ENCODE assay signal across 11 cellular contexts in genomic region chr14:75497191-75497590, GRCh38. TPM values are rescaled to one million over a fixed set of nuclear protein-coding genes. Genes with fewer than 3 reads are reported as not detected.
A peak's percentile ranks its signal among the peaks of the same experiment; 100 is the strongest.
DNase-seq lines count a peak whose midpoint lies in the region; ATAC-seq and TF ChIP-seq lines count a peak whose summit lies in the region.
"Had no signal": no experiment of that assay in that cellular context is flagged by ENCODE, and none has a peak within 500 bp of the region (broad histone marks: within the 10 kb centered on the region; RNA-seq: fewer than 3 reads in every experiment).

No MANE protein-coding gene starts in this region.

- H3K9me3 Mint-ChIP-seq in activated T-cell treated with anti-CD3 and anti-CD28 coated beads, Interleukin-2, amount 50 U/mL, for 24 hours = peaks cover 6% of the 10 kb centered on the region
- H3K9me3 Mint-ChIP-seq in stimulated activated naive B cell treated with anti-CD40 and anti-IgM and Interleukin-4, amounts not matched to agents 10 μg/mL and 1 μg/mL and 100 μg/mL, for 72 hours = peaks cover 0 to 4% of the 10 kb centered on the region in 2 donors
- H3K9me3 Mint-ChIP-seq: mesothelial cell of epicardium had no signal

- POLR2A ChIA-PET in OCI-LY7 (lab: Charles Lee) = interaction anchor here (0.6 to 0.9 kb wide), 2 partner anchors 60 to 377 kb away, joined by 3 to 4 read pairs; no protein-coding TSS in a partner anchor

- DNase-seq in activated T-cell treated with anti-CD3 and anti-CD28 coated beads, Interleukin-2, amount 50 U/mL, for 24 hours = no peak
- DNase-seq in activated T-cell treated with anti-CD3 and anti-CD28 coated beads for 4 hours = no peak
- peak; percentile 60 to 68 for DNase-seq in activated T-cell treated with anti-CD3 and anti-CD28 coated beads, Interleukin-2, amount 50 U/mL, for 48 hours
- DNase-seq in stimulated activated naive B cell treated with anti-CD40 and anti-IgM and Interleukin-4, amounts not matched to agents 10 μg/mL and 1 μg/mL and 100 μg/mL, for 72 hours = peak; percentile 73
- DNase-seq in OCI-LY7 (ENCODE audit: low spot score) = no peak
- DNase-seq in COLO829 (ENCODE audit: low spot score) = no peak
- DNase-seq: upper lobe of left lung had no signal

- CTCF ChIA-PET in OCI-LY7 (lab: Charles Lee; ENCODE audit: unreplicated experiment) = no interaction called here

- H3K9me2 ChIP-seq in OCI-LY7 (ENCODE audit: insufficient read depth, low read length) = no peaks in the 10 kb centered on the region

- no peaks in the 10 kb centered on the region for H3K9me3 ChIP-seq in OCI-LY7 (ENCODE audit: low read length)
- H3K9me3 ChIP-seq: HAP-1, upper lobe of left lung had no signal

- no peaks in the 10 kb centered on the region for H3K36me3 ChIP-seq in OCI-LY7 (ENCODE audit: insufficient read depth, low read length)
- H3K36me3 ChIP-seq: HAP-1, upper lobe of left lung had no signal

- H3K4me3 Mint-ChIP-seq in activated T-cell treated with anti-CD3 and anti-CD28 coated beads, Interleukin-2, amount 50 U/mL, for 24 hours = peak overlapping the region; percentile 42
- H3K4me3 Mint-ChIP-seq in stimulated activated naive B cell treated with anti-CD40 and anti-IgM and Interleukin-4, amounts not matched to agents 10 μg/mL and 1 μg/mL and 100 μg/mL, for 72 hours = peak overlapping the region; percentile 34 to 69
- H3K4me3 Mint-ChIP-seq: mesothelial cell of epicardium had no signal

- H3K4me3 ChIP-seq in OCI-LY7 (ENCODE audit: low read depth, low read length, poor library complexity, severe bottlenecking) = no peak overlapping the region
- H3K4me3 ChIP-seq: HAP-1, upper lobe of left lung had no signal

- H3K4me2 ChIP-seq in OCI-LY7 (ENCODE audit: low read length) = no peak overlapping the region

- no peaks in the 10 kb centered on the region for H3K36me3 Mint-ChIP-seq in activated T-cell treated with anti-CD3 and anti-CD28 coated beads, Interleukin-2, amount 50 U/mL, for 24 hours (ENCODE audit: low read depth)
- peaks cover 5% of the 10 kb centered on the region in 2 donors for H3K36me3 Mint-ChIP-seq in stimulated activated naive B cell treated with anti-CD40 and anti-IgM and Interleukin-4, amounts not matched to agents 10 μg/mL and 1 μg/mL and 100 μg/mL, for 72 hours
- H3K36me3 Mint-ChIP-seq: mesothelial cell of epicardium had no signal

- H3K4me1 ChIP-seq in OCI-LY7 (ENCODE audit: insufficient read depth, low read length, poor library complexity, severe bottlenecking) = peaks cover 12% of the 10 kb centered on the region
- H3K4me1 ChIP-seq: HAP-1 had no signal

- no peak for TF ChIP-seq CTCF in OCI-LY7 (conservative IDR thresholded peaks at IDR 0.05; ENCODE audit: low read length)

- H3K79me2 ChIP-seq in OCI-LY7 (ENCODE audit: insufficient read depth, low read depth, low read length) = no peaks in the 10 kb centered on the region

- intact Hi-C loops in OCI-LY7 (cut with micrococcal nuclease; ENCODE audit: unreplicated experiment) = no loop called here

- no peak overlapping the region for H2AFZ ChIP-seq in OCI-LY7 (ENCODE audit: low read length)

- peak overlapping the region; percentile 88 for H3K27ac Mint-ChIP-seq in activated T-cell treated with anti-CD3 and anti-CD28 coated beads, Interleukin-2, amount 50 U/mL, for 24 hours
- H3K27ac Mint-ChIP-seq in stimulated activated naive B cell treated with anti-CD40 and anti-IgM and Interleukin-4, amounts not matched to agents 10 μg/mL and 1 μg/mL and 100 μg/mL, for 72 hours = peak overlapping the region; percentile 85
- H3K27ac Mint-ChIP-seq: mesothelial cell of epicardium had no signal

- BruUV-seq in OCI-LY7 (replicated peaks; lab: Mats Ljungman, UMichigan) = no TSS peak

- ATAC-seq in HG03196 (IDR thresholded peaks at IDR 0.05; ENCODE audit: unreplicated experiment) = peak; percentile 43
- ATAC-seq in stimulated activated naive B cell treated with anti-CD40 and anti-IgM and Interleukin-4, amounts not matched to agents 10 μg/mL and 1 μg/mL and 100 μg/mL, for 72 hours (replicated peaks) = peak; percentile 82 to 87
- no peak for ATAC-seq in HG03135 (IDR thresholded peaks at IDR 0.05; ENCODE audit: unreplicated experiment)

- no peak overlapping the region for H3K27ac ChIP-seq in OCI-LY7 (ENCODE audit: low read depth, low read length, poor library complexity, severe bottlenecking)
- H3K27ac ChIP-seq: upper lobe of left lung had no signal

- H3K4me1 Mint-ChIP-seq in activated T-cell treated with anti-CD3 and anti-CD28 coated beads, Interleukin-2, amount 50 U/mL, for 24 hours (ENCODE audit: low read depth) = peaks cover 64% of the 10 kb centered on the region
- H3K4me1 Mint-ChIP-seq in stimulated activated naive B cell treated with anti-CD40 and anti-IgM and Interleukin-4, amounts not matched to agents 10 μg/mL and 1 μg/mL and 100 μg/mL, for 72 hours = peaks cover 54 to 70% of the 10 kb centered on the region in 2 donors

- no peaks in the 10 kb centered on the region for H3K27me3 Mint-ChIP-seq in activated T-cell treated with anti-CD3 and anti-CD28 coated beads, Interleukin-2, amount 50 U/mL, for 24 hours
- H3K27me3 Mint-ChIP-seq in stimulated activated naive B cell treated with anti-CD40 and anti-IgM and Interleukin-4, amounts not matched to agents 10 μg/mL and 1 μg/mL and 100 μg/mL, for 72 hours = no peaks in the 10 kb centered on the region

- no peaks in the 10 kb centered on the region for H4K20me1 ChIP-seq in OCI-LY7 (ENCODE audit: insufficient read depth, low read length)

RNA-seq across cellular contexts. Expression of gene BATF, which starts 25.1 kb away (rescaled TPM):
- 0.98 and 5.3 TPM in 2 replicates for total RNA-seq in OCI-LY7 (2014; rRNA removed; shearing (Covaris generic))
- 1.1 and 1.5 TPM in 2 replicates for total RNA-seq in OCI-LY7 (2022)

Comparison
In these comparisons a context has a peak if more than half of its experiments do, and no peak if none do; other contexts are left out.
1. DNase-seq: peak in activated T-cell treated with anti-CD3 and anti-CD28 coated beads, Interleukin-2, amount 50 U/mL, for 48 hours (2 of 2) and stimulated activated naive B cell treated with anti-CD40 and anti-IgM and Interleukin-4, amounts not matched to agents 10 μg/mL and 1 μg/mL and 100 μg/mL, for 72 hours (single experiment); none in activated T-cell treated with anti-CD3 and anti-CD28 coated beads, Interleukin-2, amount 50 U/mL, for 24 hours (single experiment), activated T-cell treated with anti-CD3 and anti-CD28 coated beads for 4 hours (single experiment), OCI-LY7 (single experiment) and COLO829 (single experiment).